In the genomic region with DNA sequence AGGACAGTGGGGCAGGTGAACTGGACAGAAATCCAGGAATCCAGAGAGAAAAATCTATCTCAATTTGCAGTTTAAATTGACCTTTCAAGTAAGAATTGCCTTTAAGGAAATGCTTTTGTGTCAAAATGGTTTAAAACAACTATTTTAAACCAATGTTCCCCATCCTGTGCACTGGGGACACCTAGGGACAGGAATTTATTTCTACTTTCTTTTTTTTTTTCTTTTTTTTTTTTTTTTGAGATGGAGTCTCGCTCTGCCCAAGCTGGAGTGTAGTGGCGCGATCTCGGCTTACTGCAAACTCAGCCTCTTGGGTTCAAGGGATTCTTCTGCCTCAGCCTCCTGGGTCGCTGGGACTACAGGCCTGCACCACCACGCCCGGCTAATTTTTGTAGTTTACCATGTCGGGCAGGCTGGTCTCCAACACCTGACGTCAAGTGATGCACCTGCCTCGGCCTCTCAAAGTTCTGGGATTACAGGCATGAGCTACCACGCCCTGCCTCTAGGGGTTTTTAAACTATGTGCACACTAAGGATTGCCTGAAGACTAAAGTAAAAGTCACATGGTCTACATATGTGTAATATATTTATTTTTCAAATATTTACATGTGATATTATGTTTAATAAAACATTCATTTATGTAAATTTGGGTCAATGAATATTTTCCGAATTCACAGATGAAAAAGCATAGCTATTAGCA, we compare ENCODE assay signal across 19 cellular contexts.
DNase-seq lines count a peak whose midpoint lies in the region; ATAC-seq, FAIRE-seq and TF ChIP-seq lines count a peak whose summit lies in the region.
"Had no signal": no experiment of that assay in that cellular context is flagged by ENCODE, and none has a peak within 500 bp of the region (broad histone marks: within the 10 kb centered on the region; RNA-seq: fewer than 3 reads in every experiment).

No MANE protein-coding gene starts in this region.

- H3K4me2 ChIP-seq in smooth muscle cell (no peak overlapping the region), GM23248 (ENCODE audit: unreplicated experiment) (no peak overlapping the region)

- 77% methylated on average over 12 of the region's 12 CpGs for WGBS in smooth muscle cell (ENCODE audit: low lambda C conversion rate)
- WGBS in GM23248 (ENCODE audit: low coverage in 1 of 2, low lambda C conversion rate in 2 of 2, missing lambda C conversion rate in 2 of 2), 2 experiments, result 53 to 55% methylated on average over 11 to 12 of the region's 12 CpGs

- POLR2A ChIA-PET in Panc1 (lab: Charles Lee), result no interaction called here

- H3K27me3 ChIP-seq in left ventricle myocardium inferior (ENCODE audit: low read depth) (no peaks in the 10 kb centered on the region), Panc1 (ENCODE audit: control insufficient read depth, insufficient read depth, low read length) (no peaks in the 10 kb centered on the region), smooth muscle cell (ENCODE audit: low read depth) (no peaks in the 10 kb centered on the region), GM23248 (replicated peaks; ENCODE audit: insufficient read depth) (no peaks in the 10 kb centered on the region)
- H3K27me3 ChIP-seq: gastrocnemius medialis had no signal

- H3K27me3 Mint-ChIP-seq in activated CD8-positive, alpha-beta memory T cell treated with anti-CD3 and anti-CD28 coated beads, Interleukin-2, amount 10 ng/mL, durations not matched to agents 7 days and 5 days, result no peaks in the 10 kb centered on the region

- in situ Hi-C loops in Panc1 (cut with HindIII; ENCODE audit: low pct_unique_long_range_greater_than_20kb, low sequenced_read_pairs) (no loop called here), GM23248 (cut with MboI) (no loop called here)

- H3K27ac ChIP-seq in left ventricle myocardium inferior (replicated peaks), result no peak overlapping the region
- H3K27ac ChIP-seq in Panc1 (ENCODE audit: low read length), result no peak overlapping the region
- no peak overlapping the region for H3K27ac ChIP-seq in smooth muscle cell (ENCODE audit: low read depth)
- H3K27ac ChIP-seq in GM23248, result no peak overlapping the region
- H3K27ac ChIP-seq: gastrocnemius medialis had no signal

- FAIRE-seq in GM12891 (lab: Jason Lieb, UNC), result no peak

- H3K9me3 ChIP-seq in left ventricle myocardium inferior (replicated peaks) (peaks cover 12% of the 10 kb centered on the region), Panc1 (ENCODE audit: control insufficient read depth, insufficient read depth, low read depth, low read length) (no peaks in the 10 kb centered on the region), smooth muscle cell (replicated peaks; ENCODE audit: low read depth) (no peaks in the 10 kb centered on the region), GM23248 (ENCODE audit: low read depth) (no peaks in the 10 kb centered on the region)
- H3K9me3 ChIP-seq: gastrocnemius medialis had no signal

- H3K36me3 Mint-ChIP-seq in activated CD8-positive, alpha-beta memory T cell treated with anti-CD3 and anti-CD28 coated beads, Interleukin-2, amount 10 ng/mL, durations not matched to agents 7 days and 5 days, result no peaks in the 10 kb centered on the region

- H3K4me1 Mint-ChIP-seq in activated CD8-positive, alpha-beta memory T cell treated with anti-CD3 and anti-CD28 coated beads, Interleukin-2, amount 10 ng/mL, durations not matched to agents 7 days and 5 days, result no peaks in the 10 kb centered on the region

- H3K79me2 ChIP-seq in smooth muscle cell (ENCODE audit: low read depth) (no peaks in the 10 kb centered on the region), GM23248 (ENCODE audit: insufficient read depth) (no peaks in the 10 kb centered on the region)

- no peak overlapping the region for H2AFZ ChIP-seq in smooth muscle cell (ENCODE audit: low read depth)
- no peak overlapping the region for H2AFZ ChIP-seq in GM23248

- intact Hi-C loops in left ventricle myocardium inferior (cut with micrococcal nuclease) (no loop called here), Right ventricle myocardium superior (cut with DNase I) (no loop called here), Panc1 (cut with micrococcal nuclease; ENCODE audit: unreplicated experiment) (no loop called here)

- CTCF ChIA-PET in Panc1 (lab: Charles Lee), result no interaction called here
- CTCF ChIA-PET in activated CD8-positive, alpha-beta memory T cell treated with anti-CD3 and anti-CD28 coated beads, Interleukin-2, amount 10 ng/mL, durations not matched to agents 7 days and 5 days (lab: Charles Lee), result no interaction called here

- H4K20me1 ChIP-seq in smooth muscle cell (ENCODE audit: low read depth) (no peaks in the 10 kb centered on the region), GM23248 (ENCODE audit: insufficient read depth) (no peaks in the 10 kb centered on the region)

- H3K27ac Mint-ChIP-seq in activated CD8-positive, alpha-beta memory T cell treated with anti-CD3 and anti-CD28 coated beads, Interleukin-2, amount 10 ng/mL, durations not matched to agents 7 days and 5 days, result no peak overlapping the region

- H3K9ac ChIP-seq in smooth muscle cell (ENCODE audit: low read depth), result no peak overlapping the region
- no peak overlapping the region for H3K9ac ChIP-seq in GM23248

- H3K4me1 ChIP-seq in left ventricle myocardium inferior (no peaks in the 10 kb centered on the region), Panc1 (ENCODE audit: control insufficient read depth, insufficient read depth, low read length) (no peaks in the 10 kb centered on the region), smooth muscle cell (ENCODE audit: low read depth) (no peaks in the 10 kb centered on the region), GM23248 (ENCODE audit: insufficient read depth) (no peaks in the 10 kb centered on the region)
- H3K4me1 ChIP-seq: gastrocnemius medialis had no signal

- TF ChIP-seq CTCF in left ventricle myocardium inferior (IDR thresholded peaks at IDR 0.05; ENCODE audit: borderline replicate concordance), result peak; percentile 7
- 0 out of 2 replicates have a peak, but pooled peaks have one; percentile 7 for TF ChIP-seq CTCF in Panc1 (IDR thresholded peaks at IDR 0.05)
- peak; percentile 24 for TF ChIP-seq CTCF in fibroblast of villous mesenchyme (IDR thresholded peaks at IDR 0.05; ENCODE audit: insufficient read depth, low read depth, low read length)
- TF ChIP-seq CTCF in smooth muscle cell (IDR thresholded peaks at IDR 0.05; ENCODE audit: borderline replicate concordance, insufficient read depth, poor library complexity, severe bottlenecking), result peak; percentile 26

- no peak overlapping the region for H3K4me3 Mint-ChIP-seq in activated CD8-positive, alpha-beta memory T cell treated with anti-CD3 and anti-CD28 coated beads, Interleukin-2, amount 10 ng/mL, durations not matched to agents 7 days and 5 days

- TF ChIP-seq POLR2A in GM12891 (IDR thresholded peaks at IDR 0.05; ENCODE audit: low read depth, low read length), result no peak

- H3K9me2 ChIP-seq in GM23248 (ENCODE audit: insufficient read depth), result no peaks in the 10 kb centered on the region

- DNase-seq in left ventricle myocardium inferior (no peak), Right ventricle myocardium superior (no peak), Panc1 (ENCODE audit: low read depth, low spot score) (no peak), fibroblast of villous mesenchyme (ENCODE audit: low read depth) (no peak), smooth muscle cell (lab: John Stamatoyannopoulos, UW; ENCODE audit: unreplicated experiment) (no peak), GM12891 (ENCODE audit: insufficient read length, low spot score) (no peak), GM23248 (no peak)
- DNase-seq in activated CD8-positive, alpha-beta memory T cell treated with anti-CD3 and anti-CD28 coated beads, Interleukin-2, amount 10 ng/mL, durations not matched to agents 7 days and 5 days, result no peak
- DNase-seq: ACHN; activated effector memory CD4-positive, alpha-beta T cell treated with Interleukin-2 at 50 U/mL for 16 hours; anterior cingulate cortex; gastrocnemius medialis; HCEC 1CT; NCI-H2081; NCI-H748 treated with DMSO at 0.1 percent for 48 hours; retina; SHP77; T-helper 2 cell had no signal

- H3K9me3 Mint-ChIP-seq in activated CD8-positive, alpha-beta memory T cell treated with anti-CD3 and anti-CD28 coated beads, Interleukin-2, amount 10 ng/mL, durations not matched to agents 7 days and 5 days (ENCODE audit: low read depth), result peaks cover 4% of the 10 kb centered on the region

- no peak for ATAC-seq in Right ventricle myocardium superior (ENCODE audit: poor library complexity)
- ATAC-seq in Panc1, result no peak
- no peak for ATAC-seq in activated CD8-positive, alpha-beta memory T cell treated with anti-CD3 and anti-CD28 coated beads, Interleukin-2, amount 10 ng/mL, durations not matched to agents 7 days and 5 days
- ATAC-seq: activated CD4-positive, CD25-positive, alpha-beta regulatory T cell treated with anti-CD3 and anti-CD28 coated beads, Interleukin-2, amount 50 U/mL, for 24 hours; gastrocnemius medialis had no signal

- BruUV-seq in Panc1 (replicated peaks; lab: Mats Ljungman, UMichigan), result no TSS peak

- H3F3A ChIP-seq in smooth muscle cell (ENCODE audit: low read depth), result no peaks in the 10 kb centered on the region
- no peaks in the 10 kb centered on the region for H3F3A ChIP-seq in GM23248 (ENCODE audit: insufficient read depth)

- H3K4me3 ChIP-seq in left ventricle myocardium inferior (no peak overlapping the region), Panc1 (ENCODE audit: low read depth in 2 of 2, low read length in 2 of 2) (no peak overlapping the region), fibroblast of villous mesenchyme (ENCODE audit: low read depth, low read length) (no peak overlapping the region), smooth muscle cell (no peak overlapping the region), GM23248 (no peak overlapping the region)
- H3K4me3 ChIP-seq: gastrocnemius medialis had no signal

- H3K36me3 ChIP-seq in left ventricle myocardium inferior (no peaks in the 10 kb centered on the region), Panc1 (ENCODE audit: control insufficient read depth, insufficient read depth, low read length) (no peaks in the 10 kb centered on the region), smooth muscle cell (ENCODE audit: low read depth) (no peaks in the 10 kb centered on the region), GM23248 (ENCODE audit: low read depth) (no peaks in the 10 kb centered on the region)
- H3K36me3 ChIP-seq: gastrocnemius medialis had no signal

TF ChIP-seq in GM12891, 5 proteins besides CTCF, POLR2A, EP300 and RAD21:
- TF ChIP-seq POLR2AphosphoS5 (IDR thresholded peaks at IDR 0.05; ENCODE audit: low read depth, low read length) (no peak), TAF1 (IDR thresholded peaks at IDR 0.05; ENCODE audit: low read depth, low read length) (no peak), SPI1 (IDR thresholded peaks at IDR 0.05; ENCODE audit: low read depth, low read length) (no peak), PAX5 (IDR thresholded peaks at IDR 0.05; ENCODE audit: insufficient read depth, low read length, severe bottlenecking) (no peak), POU2F2 (IDR thresholded peaks at IDR 0.05; ENCODE audit: low read depth, low read length) (no peak)
